9 cellular contexts compared by ENCODE assay signal in the genomic region with DNA sequence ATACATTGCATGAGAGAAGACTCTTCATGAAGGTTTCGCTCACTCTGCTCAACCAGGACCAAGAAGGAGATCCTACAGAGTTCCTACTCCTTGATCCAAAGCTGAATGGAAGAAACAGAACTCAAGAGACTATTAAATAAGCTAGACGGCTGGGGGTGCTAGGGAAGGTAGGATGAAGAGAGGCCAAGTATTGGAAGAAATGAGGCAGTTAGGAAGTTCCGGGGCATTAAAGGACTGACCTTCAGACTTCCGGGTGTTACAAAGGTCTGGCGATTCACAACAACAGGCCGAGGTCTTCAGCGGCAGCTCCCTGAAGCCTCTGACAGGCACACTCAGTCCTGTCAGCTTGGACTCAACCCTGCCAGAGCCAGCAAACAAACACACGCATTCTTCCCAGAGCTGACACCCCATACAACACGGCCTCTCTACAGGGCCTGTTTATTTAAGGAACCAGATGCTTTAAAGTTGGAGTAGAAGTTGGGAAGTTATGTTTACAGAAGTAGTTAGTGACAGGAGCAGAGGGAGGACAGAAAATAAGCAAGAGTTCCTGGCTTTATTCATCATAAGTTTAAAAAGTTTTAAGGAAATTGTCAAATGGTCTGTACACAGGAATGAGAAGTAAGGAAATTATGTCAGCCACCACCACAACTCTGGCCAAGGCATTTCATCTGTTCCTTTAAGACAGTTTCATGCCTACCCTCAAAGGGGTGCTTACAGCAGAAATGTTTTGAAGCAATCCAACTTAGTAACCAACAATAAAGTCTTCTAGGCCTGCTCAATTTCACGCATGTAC. TPM values are rescaled to one million over a fixed set of nuclear protein-coding genes. Genes with fewer than 3 reads are reported as not detected.
DNase-seq lines count a peak whose midpoint lies in the region; ATAC-seq and TF ChIP-seq lines count a peak whose summit lies in the region.
"Had no signal": no experiment of that assay in that cellular context is flagged by ENCODE, and none has a peak within 500 bp of the region (broad histone marks: within the 10 kb centered on the region; RNA-seq: fewer than 3 reads in every experiment).

No MANE protein-coding gene starts in this region.

- peaks cover 77% of the 10 kb centered on the region for H3K27me3 Mint-ChIP-seq in CD4-positive, alpha-beta T cell

- H3K4me3 ChIP-seq in ACC112 (ENCODE audit: low read depth, low read length) (peak overlapping the region; percentile 42; the same call in 1 of the 2 replicates), endocrine pancreas (ENCODE audit: control insufficient read depth, insufficient read depth, low read length) (peak overlapping the region; percentile 40), muscle layer of colon (ENCODE audit: low read depth in 1 of 2, low read length in 2 of 2) (peak overlapping the region; percentile 9 to 41), H7 (ENCODE audit: insufficient read depth, low read depth, low read length) (no peak overlapping the region)

- peak overlapping the region; percentile 84 for H2AFZ ChIP-seq in ACC112 (ENCODE audit: low read length, unreplicated experiment)

- POLR2A ChIA-PET in CD4-positive, alpha-beta T cell (lab: Charles Lee): no interaction called here

- H3K9me3 ChIP-seq in endocrine pancreas (ENCODE audit: control insufficient read depth, low read length) (no peaks in the 10 kb centered on the region), muscle layer of colon (ENCODE audit: low read length) (no peaks in the 10 kb centered on the region)
- H3K9me3 ChIP-seq in CD4-positive, alpha-beta T cell (ENCODE audit: control insufficient read depth, low read length): no peaks in the 10 kb centered on the region

- no peak overlapping the region for H3K4me3 Mint-ChIP-seq in CD4-positive, alpha-beta T cell

- intact Hi-C loops in CD4-positive, alpha-beta T cell (cut with DNase I, micrococcal nuclease): no loop called here

- H3K4me1 Mint-ChIP-seq in CD4-positive, alpha-beta T cell (ENCODE audit: low read depth): peaks cover 10% of the 10 kb centered on the region

- H3K27me3 ChIP-seq in ACC112 (ENCODE audit: insufficient read depth, low read length) (no peaks in the 10 kb centered on the region), endocrine pancreas (ENCODE audit: control insufficient read depth, insufficient read depth, low read length) (no peaks in the 10 kb centered on the region), muscle layer of colon (ENCODE audit: control insufficient read depth in 1 of 2, insufficient read depth in 2 of 2, low read length in 2 of 2) (no peaks in the 10 kb centered on the region), H7 (ENCODE audit: control insufficient read depth, insufficient read depth, low read length) (peaks cover 5% of the 10 kb centered on the region; the same call in 1 of the 2 replicates)
- H3K27me3 ChIP-seq in CD4-positive, alpha-beta T cell (ENCODE audit: control insufficient read depth, insufficient read depth, low read length): peaks cover 57% of the 10 kb centered on the region

- H3K27ac ChIP-seq in ACC112 (ENCODE audit: low read depth, low read length) (peak overlapping the region; percentile 67), muscle layer of colon (ENCODE audit: low read depth, low read length) (peak overlapping the region; percentile 82)
- no peak overlapping the region for H3K27ac ChIP-seq in CD4-positive, alpha-beta T cell (ENCODE audit: low read depth, low read length)

- no peaks in the 10 kb centered on the region for H3K36me3 Mint-ChIP-seq in CD4-positive, alpha-beta T cell (ENCODE audit: low read depth)

- no peaks in the 10 kb centered on the region for H3K36me3 ChIP-seq in ACC112 (ENCODE audit: insufficient read depth, low read length)
- H3K36me3 ChIP-seq in endocrine pancreas (ENCODE audit: control insufficient read depth, insufficient read depth, low read length): no peaks in the 10 kb centered on the region
- no peaks in the 10 kb centered on the region for H3K36me3 ChIP-seq in muscle layer of colon (ENCODE audit: insufficient read depth, low read length)
- no peaks in the 10 kb centered on the region for H3K36me3 ChIP-seq in H7 (replicated peaks; ENCODE audit: control insufficient read depth, insufficient read depth, low read length)

- TF ChIP-seq CTCF in CD4-positive, alpha-beta T cell (IDR thresholded peaks at IDR 0.05): no peak

- ATAC-seq in HG02885 (IDR thresholded peaks at IDR 0.05; ENCODE audit: poor library complexity, unreplicated experiment) (no peak), HG02973 (IDR thresholded peaks at IDR 0.05; ENCODE audit: unreplicated experiment) (no peak)
- ATAC-seq in CD4-positive, alpha-beta T cell (ENCODE audit: poor library complexity): no peak

- CTCF ChIA-PET in CD4-positive, alpha-beta T cell (lab: Charles Lee): no interaction called here

- peaks cover 48% of the 10 kb centered on the region for H3K4me1 ChIP-seq in ACC112 (ENCODE audit: control insufficient read depth, insufficient read depth, low read length, unreplicated experiment)
- H3K4me1 ChIP-seq in endocrine pancreas (ENCODE audit: control insufficient read depth, insufficient read depth, low read length): peaks cover 16% of the 10 kb centered on the region
- H3K4me1 ChIP-seq in muscle layer of colon (ENCODE audit: insufficient read depth, low read length): peaks cover 72% of the 10 kb centered on the region

- peak; percentile 47 to 69 for DNase-seq in NCI-H446 (lab: John Stamatoyannopoulos, UW)
- no peak for DNase-seq in CD4-positive, alpha-beta T cell
- DNase-seq in H7: no peak
- DNase-seq: NCI-H524 had no signal

- H3K9ac ChIP-seq in endocrine pancreas (ENCODE audit: control insufficient read depth, insufficient read depth, low read length) (peak overlapping the region; percentile 31), muscle layer of colon (ENCODE audit: low read length) (peak overlapping the region; percentile 47)

- H3K79me2 ChIP-seq in ACC112 (ENCODE audit: control insufficient read depth, insufficient read depth, low read length, unreplicated experiment): peaks cover 9% of the 10 kb centered on the region

- H3K27ac Mint-ChIP-seq in CD4-positive, alpha-beta T cell: no peak overlapping the region

- H3K9me3 Mint-ChIP-seq in CD4-positive, alpha-beta T cell: no peaks in the 10 kb centered on the region

RNA-seq across cellular contexts. Expression of a gene that starts 4.7 kb away (rescaled TPM):
- under 1 TPM; 0.22 to 0.73 TPM for total RNA-seq in CD4-positive, alpha-beta T cell
- 12.4 and 15.9 TPM in 2 replicates for total RNA-seq in H7 (2014; rRNA removed; shearing (Covaris generic))

RNA-seq across cellular contexts. Expression of a gene that starts 33.3 kb away (rescaled TPM):
- total RNA-seq in CD4-positive, alpha-beta T cell: 10 to 100 TPM; 29.8 to 33.8 TPM
- 141 and 142 TPM in 2 replicates for total RNA-seq in H7 (2014; rRNA removed; shearing (Covaris generic))

Comparison
In these comparisons a context has a peak if more than half of its experiments do, and no peak if none do; other contexts are left out.
1. DNase-seq: peak in NCI-H446 (2 of 2); none in CD4-positive, alpha-beta T cell (0 of 10) and H7 (single experiment).